In genomic region chr19:45492627-45493470, GRCh38 we compare ENCODE assay signal across 1 cellular context.
TF ChIP-seq lines count a peak whose summit lies in the region.

No MANE protein-coding gene starts in this region.

TF ChIP-seq in HepG2, 621 proteins besides CTCF, POLR2A, EP300 and RAD21 (continued from another document):
- TF ChIP-seq CSRNP1 (CRISPR knock-in tag; IDR thresholded peaks at IDR 0.05) (no peak), PHB2 (IDR thresholded peaks at IDR 0.05; ENCODE audit: partially characterized antibody) (no peak), ZFP36L1 (CRISPR knock-in tag; IDR thresholded peaks at IDR 0.05) (no peak), BHLHE40 (IDR thresholded peaks at IDR 0.05; ENCODE audit: low read length) (no peak), ZNF772 (CRISPR knock-in tag; IDR thresholded peaks at IDR 0.05) (no peak), ZNF883 (CRISPR knock-in tag; IDR thresholded peaks at IDR 0.05; ENCODE audit: not compliant biosample characterization) (peak; percentile 55), FOXK1 (CRISPR knock-in tag; IDR thresholded peaks at IDR 0.05; ENCODE audit: borderline replicate concordance, low read depth) (peak; percentile 61; the same call in 1 of the 2 replicates), ZNF570 (CRISPR knock-in tag; IDR thresholded peaks at IDR 0.05; ENCODE audit: borderline replicate concordance) (no peak), ZNF138 (CRISPR knock-in tag; IDR thresholded peaks at IDR 0.05; ENCODE audit: low read depth) (no peak), ZNF282 (IDR thresholded peaks at IDR 0.05; ENCODE audit: partially characterized antibody) (no peak), NR2F6 (IDR thresholded peaks at IDR 0.05) (0 out of 2 replicates have a peak, but pooled peaks have one; percentile 10), NR2F6 (CRISPR knock-in tag; IDR thresholded peaks at IDR 0.05) (no peak), HOXA9 (CRISPR knock-in tag; IDR thresholded peaks at IDR 0.05; ENCODE audit: borderline replicate concordance) (no peak), ZNF431 (CRISPR knock-in tag; IDR thresholded peaks at IDR 0.05; ENCODE audit: borderline replicate concordance, low read depth) (no peak), SP4 (CRISPR knock-in tag; IDR thresholded peaks at IDR 0.05) (no peak), KDM5A (IDR thresholded peaks at IDR 0.05; ENCODE audit: borderline replicate concordance, low read length) (no peak), TCF12 (IDR thresholded peaks at IDR 0.05) (no peak), TCF12 (CRISPR knock-in tag; IDR thresholded peaks at IDR 0.05) (no peak), ZNF879 (CRISPR knock-in tag; IDR thresholded peaks at IDR 0.05) (no peak)
- TF ChIP-seq, protein P1, sequence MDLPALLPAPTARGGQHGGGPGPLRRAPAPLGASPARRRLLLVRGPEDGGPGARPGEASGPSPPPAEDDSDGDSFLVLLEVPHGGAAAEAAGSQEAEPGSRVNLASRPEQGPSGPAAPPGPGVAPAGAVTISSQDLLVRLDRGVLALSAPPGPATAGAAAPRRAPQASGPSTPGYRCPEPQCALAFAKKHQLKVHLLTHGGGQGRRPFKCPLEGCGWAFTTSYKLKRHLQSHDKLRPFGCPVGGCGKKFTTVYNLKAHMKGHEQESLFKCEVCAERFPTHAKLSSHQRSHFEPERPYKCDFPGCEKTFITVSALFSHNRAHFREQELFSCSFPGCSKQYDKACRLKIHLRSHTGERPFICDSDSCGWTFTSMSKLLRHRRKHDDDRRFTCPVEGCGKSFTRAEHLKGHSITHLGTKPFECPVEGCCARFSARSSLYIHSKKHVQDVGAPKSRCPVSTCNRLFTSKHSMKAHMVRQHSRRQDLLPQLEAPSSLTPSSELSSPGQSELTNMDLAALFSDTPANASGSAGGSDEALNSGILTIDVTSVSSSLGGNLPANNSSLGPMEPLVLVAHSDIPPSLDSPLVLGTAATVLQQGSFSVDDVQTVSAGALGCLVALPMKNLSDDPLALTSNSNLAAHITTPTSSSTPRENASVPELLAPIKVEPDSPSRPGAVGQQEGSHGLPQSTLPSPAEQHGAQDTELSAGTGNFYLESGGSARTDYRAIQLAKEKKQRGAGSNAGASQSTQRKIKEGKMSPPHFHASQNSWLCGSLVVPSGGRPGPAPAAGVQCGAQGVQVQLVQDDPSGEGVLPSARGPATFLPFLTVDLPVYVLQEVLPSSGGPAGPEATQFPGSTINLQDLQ (CRISPR knock-in tag; IDR thresholded peaks at IDR 0.05), result no peak
- TF ChIP-seq, protein P2, sequence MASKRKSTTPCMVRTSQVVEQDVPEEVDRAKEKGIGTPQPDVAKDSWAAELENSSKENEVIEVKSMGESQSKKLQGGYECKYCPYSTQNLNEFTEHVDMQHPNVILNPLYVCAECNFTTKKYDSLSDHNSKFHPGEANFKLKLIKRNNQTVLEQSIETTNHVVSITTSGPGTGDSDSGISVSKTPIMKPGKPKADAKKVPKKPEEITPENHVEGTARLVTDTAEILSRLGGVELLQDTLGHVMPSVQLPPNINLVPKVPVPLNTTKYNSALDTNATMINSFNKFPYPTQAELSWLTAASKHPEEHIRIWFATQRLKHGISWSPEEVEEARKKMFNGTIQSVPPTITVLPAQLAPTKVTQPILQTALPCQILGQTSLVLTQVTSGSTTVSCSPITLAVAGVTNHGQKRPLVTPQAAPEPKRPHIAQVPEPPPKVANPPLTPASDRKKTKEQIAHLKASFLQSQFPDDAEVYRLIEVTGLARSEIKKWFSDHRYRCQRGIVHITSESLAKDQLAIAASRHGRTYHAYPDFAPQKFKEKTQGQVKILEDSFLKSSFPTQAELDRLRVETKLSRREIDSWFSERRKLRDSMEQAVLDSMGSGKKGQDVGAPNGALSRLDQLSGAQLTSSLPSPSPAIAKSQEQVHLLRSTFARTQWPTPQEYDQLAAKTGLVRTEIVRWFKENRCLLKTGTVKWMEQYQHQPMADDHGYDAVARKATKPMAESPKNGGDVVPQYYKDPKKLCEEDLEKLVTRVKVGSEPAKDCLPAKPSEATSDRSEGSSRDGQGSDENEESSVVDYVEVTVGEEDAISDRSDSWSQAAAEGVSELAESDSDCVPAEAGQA (IDR thresholded peaks at IDR 0.05; ENCODE audit: low read depth), result no peak
- TF ChIP-seq, protein P2 (CRISPR knock-in tag; IDR thresholded peaks at IDR 0.05; ENCODE audit: borderline replicate concordance), result no peak
- TF ChIP-seq, protein P3, sequence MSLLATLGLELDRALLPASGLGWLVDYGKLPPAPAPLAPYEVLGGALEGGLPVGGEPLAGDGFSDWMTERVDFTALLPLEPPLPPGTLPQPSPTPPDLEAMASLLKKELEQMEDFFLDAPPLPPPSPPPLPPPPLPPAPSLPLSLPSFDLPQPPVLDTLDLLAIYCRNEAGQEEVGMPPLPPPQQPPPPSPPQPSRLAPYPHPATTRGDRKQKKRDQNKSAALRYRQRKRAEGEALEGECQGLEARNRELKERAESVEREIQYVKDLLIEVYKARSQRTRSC (CRISPR knock-in tag; IDR thresholded peaks at IDR 0.05; ENCODE audit: low read depth), result 0 out of 2 replicates have a peak, but pooled peaks have one; percentile 51
- TF ChIP-seq, protein P4, sequence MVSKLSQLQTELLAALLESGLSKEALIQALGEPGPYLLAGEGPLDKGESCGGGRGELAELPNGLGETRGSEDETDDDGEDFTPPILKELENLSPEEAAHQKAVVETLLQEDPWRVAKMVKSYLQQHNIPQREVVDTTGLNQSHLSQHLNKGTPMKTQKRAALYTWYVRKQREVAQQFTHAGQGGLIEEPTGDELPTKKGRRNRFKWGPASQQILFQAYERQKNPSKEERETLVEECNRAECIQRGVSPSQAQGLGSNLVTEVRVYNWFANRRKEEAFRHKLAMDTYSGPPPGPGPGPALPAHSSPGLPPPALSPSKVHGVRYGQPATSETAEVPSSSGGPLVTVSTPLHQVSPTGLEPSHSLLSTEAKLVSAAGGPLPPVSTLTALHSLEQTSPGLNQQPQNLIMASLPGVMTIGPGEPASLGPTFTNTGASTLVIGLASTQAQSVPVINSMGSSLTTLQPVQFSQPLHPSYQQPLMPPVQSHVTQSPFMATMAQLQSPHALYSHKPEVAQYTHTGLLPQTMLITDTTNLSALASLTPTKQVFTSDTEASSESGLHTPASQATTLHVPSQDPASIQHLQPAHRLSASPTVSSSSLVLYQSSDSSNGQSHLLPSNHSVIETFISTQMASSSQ (IDR thresholded peaks at IDR 0.05; ENCODE audit: low read depth), result no peak
- TF ChIP-seq, protein P4 (CRISPR knock-in tag; IDR thresholded peaks at IDR 0.05; ENCODE audit: borderline replicate concordance), result 0 out of 2 replicates have a peak, but pooled peaks have one; percentile 22
